ENCODE assay signal across 13 cellular contexts in the genomic region with DNA sequence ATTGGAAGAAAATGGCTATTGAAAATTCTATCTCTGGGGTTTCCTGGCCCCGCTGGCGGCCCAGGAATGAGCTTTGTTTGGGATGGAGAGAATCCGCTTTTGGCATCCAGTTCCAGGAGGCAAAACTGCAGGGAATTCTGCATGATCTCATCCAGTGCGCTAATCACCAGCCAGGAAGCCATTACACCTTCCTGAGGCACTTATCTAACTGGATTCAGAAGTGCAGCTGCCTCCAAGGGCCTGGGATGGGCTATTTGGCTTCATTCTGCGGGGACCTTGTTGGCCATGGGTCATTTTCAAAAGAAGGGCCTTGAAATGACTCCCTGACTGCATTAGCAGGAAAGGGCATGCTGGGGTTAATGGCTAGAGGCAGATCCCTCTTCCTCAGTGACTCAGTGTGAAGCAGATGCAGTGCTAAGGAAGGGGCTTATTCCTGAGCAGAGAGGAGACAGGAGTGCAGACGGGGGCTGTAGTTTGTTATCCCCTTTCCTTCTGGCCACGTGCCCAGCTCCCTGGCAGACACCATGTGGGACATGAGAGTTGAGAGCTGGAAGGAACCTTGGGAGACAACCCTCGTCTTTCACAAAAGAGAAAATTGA.
DNase-seq lines count a peak whose midpoint lies in the region; ATAC-seq and TF ChIP-seq lines count a peak whose summit lies in the region.
"Had no signal": no experiment of that assay in that cellular context is flagged by ENCODE, and none has a peak within 500 bp of the region (broad histone marks: within the 10 kb centered on the region; RNA-seq: fewer than 3 reads in every experiment).

No MANE protein-coding gene starts in this region.

- H3K4me3 ChIP-seq in BE2C (ENCODE audit: low read depth, low read length) (peak overlapping the region; percentile 7), MG63 (no peak overlapping the region), vagina (no peak overlapping the region)

- H3K9me3 Mint-ChIP-seq in brain: no peaks in the 10 kb centered on the region
- H3K9me3 Mint-ChIP-seq: activated CD4-positive, alpha-beta T cell treated with anti-CD3 and anti-CD28 coated beads, Interleukin-2, amount 10 ng/mL, durations not matched to agents 7 days and 5 days; IgD-negative memory B cell had no signal

- TF ChIP-seq CTCF in BE2C (IDR thresholded peaks at IDR 0.05; ENCODE audit: low read depth, low read length) (no peak), brain (conservative IDR thresholded peaks at IDR 0.05) (no peak), vagina (IDR thresholded peaks at IDR 0.05) (no peak)

- no peak for ATAC-seq in GM19324 (IDR thresholded peaks at IDR 0.05; ENCODE audit: low FRiP score, unreplicated experiment)
- ATAC-seq: Panc1 had no signal

- intact Hi-C loops in vagina (cut with DNase I): no loop called here

- peak overlapping the region; percentile 61 to 97 (median 90) for H3K27ac Mint-ChIP-seq in brain
- H3K27ac Mint-ChIP-seq: activated CD4-positive, alpha-beta T cell treated with anti-CD3 and anti-CD28 coated beads, Interleukin-2, amount 10 ng/mL, durations not matched to agents 7 days and 5 days had no signal

- no peaks in the 10 kb centered on the region for H3K9me3 ChIP-seq in BE2C
- H3K9me3 ChIP-seq in MG63: no peaks in the 10 kb centered on the region
- H3K9me3 ChIP-seq in vagina: no peaks in the 10 kb centered on the region

- peak overlapping the region; percentile 11 to 43 (median 29) for H3K4me3 Mint-ChIP-seq in brain
- H3K4me3 Mint-ChIP-seq: activated CD4-positive, alpha-beta T cell treated with anti-CD3 and anti-CD28 coated beads, Interleukin-2, amount 10 ng/mL, durations not matched to agents 7 days and 5 days; IgD-negative memory B cell had no signal

- H3K4me1 ChIP-seq in BE2C: peaks cover 50% of the 10 kb centered on the region
- peaks cover 36% of the 10 kb centered on the region for H3K4me1 ChIP-seq in vagina

- H3K36me3 Mint-ChIP-seq in brain: no peaks in the 10 kb centered on the region
- H3K36me3 Mint-ChIP-seq: IgD-negative memory B cell had no signal

- no peaks in the 10 kb centered on the region for H3K27me3 Mint-ChIP-seq in brain
- H3K27me3 Mint-ChIP-seq: activated CD4-positive, alpha-beta T cell treated with anti-CD3 and anti-CD28 coated beads, Interleukin-2, amount 10 ng/mL, durations not matched to agents 7 days and 5 days; IgD-negative memory B cell had no signal

- DNase-seq in BE2C: peak; percentile 87
- DNase-seq in MG63: peak; percentile 24
- DNase-seq in lung microvascular endothelial cell (ENCODE audit: low read depth in 2 of 2): peak; percentile 78 to 94
- DNase-seq in vagina (ENCODE audit: extremely low spot score in 2 of 2): no peak
- DNase-seq in activated gamma-delta T cell (lab: John Stamatoyannopoulos, UW): no peak
- DNase-seq in mucosa of gallbladder (ENCODE audit: low spot score): no peak
- DNase-seq: activated CD4-positive, alpha-beta T cell treated with anti-CD3 and anti-CD28 coated beads, Interleukin-2, amount 10 ng/mL, durations not matched to agents 7 days and 5 days; anterior cingulate cortex; head of caudate nucleus had no signal

- H3K27ac ChIP-seq in vagina: no peak overlapping the region

- H3K4me1 Mint-ChIP-seq in brain: peaks cover 50% of the 10 kb centered on the region
- H3K4me1 Mint-ChIP-seq: activated CD4-positive, alpha-beta T cell treated with anti-CD3 and anti-CD28 coated beads, Interleukin-2, amount 10 ng/mL, durations not matched to agents 7 days and 5 days had no signal

- no peaks in the 10 kb centered on the region for H3K27me3 ChIP-seq in BE2C
- no peaks in the 10 kb centered on the region for H3K27me3 ChIP-seq in MG63
- no peaks in the 10 kb centered on the region for H3K27me3 ChIP-seq in vagina

- no peaks in the 10 kb centered on the region for H3K36me3 ChIP-seq in BE2C
- H3K36me3 ChIP-seq in MG63: no peaks in the 10 kb centered on the region
- no peaks in the 10 kb centered on the region for H3K36me3 ChIP-seq in vagina

- no peak for TF ChIP-seq POLR2A in vagina (IDR thresholded peaks at IDR 0.05)

Comparison
In these comparisons a context has a peak if more than half of its experiments do, and no peak if none do; other contexts are left out.
1. DNase-seq: peak in BE2C (single experiment), MG63 (single experiment) and lung microvascular endothelial cell (2 of 2); none in vagina (0 of 2), activated gamma-delta T cell (single experiment) and mucosa of gallbladder (single experiment).